Comparison of ENCODE assay signal across 1 cellular context in the genomic region with DNA sequence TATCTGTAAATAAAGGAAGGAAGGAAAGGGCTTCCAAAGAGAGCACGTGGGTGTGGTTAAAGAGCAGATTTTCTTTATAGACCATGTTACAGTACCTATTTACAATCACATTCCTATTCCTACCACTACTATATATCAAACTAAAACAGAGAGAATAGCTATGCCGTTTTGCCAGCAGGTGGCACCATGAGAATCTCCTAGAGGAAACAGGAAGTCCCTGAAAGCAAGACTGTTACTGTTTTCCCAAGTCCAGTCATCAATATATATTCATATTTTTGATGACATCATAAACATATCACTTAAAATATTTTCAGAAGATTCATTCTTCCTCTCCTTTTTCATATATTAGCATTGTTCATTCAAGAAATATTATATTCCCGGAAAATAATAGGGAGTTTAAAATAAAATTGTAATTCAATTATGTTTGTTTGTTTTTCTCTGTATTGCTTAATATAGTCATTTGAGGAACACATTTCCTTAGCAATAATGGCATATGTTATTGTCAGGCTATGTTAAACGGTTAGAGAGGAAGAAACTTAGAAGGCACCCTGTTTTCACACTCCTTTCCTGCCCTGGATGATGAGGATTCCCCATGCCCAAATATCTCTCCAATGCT.
TF ChIP-seq lines count a peak whose summit lies in the region.

No MANE protein-coding gene starts in this region.

TF ChIP-seq in HepG2, 621 proteins besides CTCF, POLR2A, EP300 and RAD21 (continued from another document and continues in another):
- TF ChIP-seq, protein P1, sequence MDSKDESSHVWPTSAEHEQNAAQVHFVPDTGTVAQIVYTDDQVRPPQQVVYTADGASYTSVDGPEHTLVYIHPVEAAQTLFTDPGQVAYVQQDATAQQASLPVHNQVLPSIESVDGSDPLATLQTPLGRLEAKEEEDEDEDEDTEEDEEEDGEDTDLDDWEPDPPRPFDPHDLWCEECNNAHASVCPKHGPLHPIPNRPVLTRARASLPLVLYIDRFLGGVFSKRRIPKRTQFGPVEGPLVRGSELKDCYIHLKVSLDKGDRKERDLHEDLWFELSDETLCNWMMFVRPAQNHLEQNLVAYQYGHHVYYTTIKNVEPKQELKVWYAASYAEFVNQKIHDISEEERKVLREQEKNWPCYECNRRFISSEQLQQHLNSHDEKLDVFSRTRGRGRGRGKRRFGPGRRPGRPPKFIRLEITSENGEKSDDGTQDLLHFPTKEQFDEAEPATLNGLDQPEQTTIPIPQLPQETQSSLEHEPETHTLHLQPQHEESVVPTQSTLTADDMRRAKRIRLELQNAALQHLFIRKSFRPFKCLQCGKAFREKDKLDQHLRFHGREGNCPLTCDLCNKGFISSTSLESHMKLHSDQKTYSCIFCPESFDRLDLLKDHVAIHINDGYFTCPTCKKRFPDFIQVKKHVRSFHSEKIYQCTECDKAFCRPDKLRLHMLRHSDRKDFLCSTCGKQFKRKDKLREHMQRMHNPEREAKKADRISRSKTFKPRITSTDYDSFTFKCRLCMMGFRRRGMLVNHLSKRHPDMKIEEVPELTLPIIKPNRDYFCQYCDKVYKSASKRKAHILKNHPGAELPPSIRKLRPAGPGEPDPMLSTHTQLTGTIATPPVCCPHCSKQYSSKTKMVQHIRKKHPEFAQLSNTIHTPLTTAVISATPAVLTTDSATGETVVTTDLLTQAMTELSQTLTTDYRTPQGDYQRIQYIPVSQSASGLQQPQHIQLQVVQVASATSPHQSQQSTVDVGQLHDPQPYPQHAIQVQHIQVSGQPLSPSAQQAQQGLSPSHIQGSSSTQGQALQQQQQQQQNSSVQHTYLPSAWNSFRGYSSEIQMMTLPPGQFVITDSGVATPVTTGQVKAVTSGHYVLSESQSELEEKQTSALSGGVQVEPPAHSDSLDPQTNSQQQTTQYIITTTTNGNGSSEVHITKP (CRISPR knock-in tag; IDR thresholded peaks at IDR 0.05; ENCODE audit: low read depth) = no peak
- TF ChIP-seq HMG20A (CRISPR knock-in tag; IDR thresholded peaks at IDR 0.05; ENCODE audit: borderline replicate concordance) (no peak), CREB1 (IDR thresholded peaks at IDR 0.05) (peak; percentile 78), CREB1 (CRISPR knock-in tag; IDR thresholded peaks at IDR 0.05) (no peak), FOXA3 (CRISPR knock-in tag; IDR thresholded peaks at IDR 0.05) (0 out of 2 replicates have a peak, but pooled peaks have one; percentile 24), HDAC2 (CRISPR knock-in tag; IDR thresholded peaks at IDR 0.05) (no peak), ZNF766 (CRISPR knock-in tag; IDR thresholded peaks at IDR 0.05; ENCODE audit: borderline replicate concordance) (no peak), GABPA (IDR thresholded peaks at IDR 0.05; ENCODE audit: low read depth, low read length) (no peak), GABPA (CRISPR knock-in tag; IDR thresholded peaks at IDR 0.05; ENCODE audit: low read depth) (peak; percentile 62), MED1 (CRISPR knock-in tag; IDR thresholded peaks at IDR 0.05) (no peak), GABPB1 (CRISPR knock-in tag; IDR thresholded peaks at IDR 0.05) (peak; percentile 42; the same call in 1 of the 2 replicates), ZNF296 (CRISPR knock-in tag; conservative IDR thresholded peaks at IDR 0.05) (no peak), ZNF607 (CRISPR knock-in tag; IDR thresholded peaks at IDR 0.05; ENCODE audit: borderline replicate concordance) (no peak), ZNF431 (CRISPR knock-in tag; IDR thresholded peaks at IDR 0.05; ENCODE audit: borderline replicate concordance, low read depth) (no peak), MAFG (CRISPR knock-in tag; IDR thresholded peaks at IDR 0.05) (no peak), YEATS2 (CRISPR knock-in tag; IDR thresholded peaks at IDR 0.05; ENCODE audit: borderline replicate concordance) (no peak), BCL6 (CRISPR knock-in tag; IDR thresholded peaks at IDR 0.05) (no peak), AGO1 (IDR thresholded peaks at IDR 0.05; ENCODE audit: low read depth, low read length, poor library complexity, severe bottlenecking) (no peak), ZNF331 (CRISPR knock-in tag; IDR thresholded peaks at IDR 0.05) (no peak), SMC3 (IDR thresholded peaks at IDR 0.05; ENCODE audit: low read length) (peak; percentile 63), NR1H2 (CRISPR knock-in tag; IDR thresholded peaks at IDR 0.05; ENCODE audit: borderline replicate concordance, low read depth) (no peak), ELF3 (CRISPR knock-in tag; IDR thresholded peaks at IDR 0.05) (0 out of 2 replicates have a peak, but pooled peaks have one; percentile 61)
- TF ChIP-seq, protein P2, sequence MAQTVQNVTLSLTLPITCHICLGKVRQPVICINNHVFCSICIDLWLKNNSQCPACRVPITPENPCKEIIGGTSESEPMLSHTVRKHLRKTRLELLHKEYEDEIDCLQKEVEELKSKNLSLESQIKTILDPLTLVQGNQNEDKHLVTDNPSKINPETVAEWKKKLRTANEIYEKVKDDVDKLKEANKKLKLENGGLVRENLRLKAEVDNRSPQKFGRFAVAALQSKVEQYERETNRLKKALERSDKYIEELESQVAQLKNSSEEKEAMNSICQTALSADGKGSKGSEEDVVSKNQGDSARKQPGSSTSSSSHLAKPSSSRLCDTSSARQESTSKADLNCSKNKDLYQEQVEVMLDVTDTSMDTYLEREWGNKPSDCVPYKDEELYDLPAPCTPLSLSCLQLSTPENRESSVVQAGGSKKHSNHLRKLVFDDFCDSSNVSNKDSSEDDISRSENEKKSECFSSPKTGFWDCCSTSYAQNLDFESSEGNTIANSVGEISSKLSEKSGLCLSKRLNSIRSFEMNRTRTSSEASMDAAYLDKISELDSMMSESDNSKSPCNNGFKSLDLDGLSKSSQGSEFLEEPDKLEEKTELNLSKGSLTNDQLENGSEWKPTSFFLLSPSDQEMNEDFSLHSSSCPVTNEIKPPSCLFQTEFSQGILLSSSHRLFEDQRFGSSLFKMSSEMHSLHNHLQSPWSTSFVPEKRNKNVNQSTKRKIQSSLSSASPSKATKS (CRISPR knock-in tag; IDR thresholded peaks at IDR 0.05) = no peak
- TF ChIP-seq, protein P3, sequence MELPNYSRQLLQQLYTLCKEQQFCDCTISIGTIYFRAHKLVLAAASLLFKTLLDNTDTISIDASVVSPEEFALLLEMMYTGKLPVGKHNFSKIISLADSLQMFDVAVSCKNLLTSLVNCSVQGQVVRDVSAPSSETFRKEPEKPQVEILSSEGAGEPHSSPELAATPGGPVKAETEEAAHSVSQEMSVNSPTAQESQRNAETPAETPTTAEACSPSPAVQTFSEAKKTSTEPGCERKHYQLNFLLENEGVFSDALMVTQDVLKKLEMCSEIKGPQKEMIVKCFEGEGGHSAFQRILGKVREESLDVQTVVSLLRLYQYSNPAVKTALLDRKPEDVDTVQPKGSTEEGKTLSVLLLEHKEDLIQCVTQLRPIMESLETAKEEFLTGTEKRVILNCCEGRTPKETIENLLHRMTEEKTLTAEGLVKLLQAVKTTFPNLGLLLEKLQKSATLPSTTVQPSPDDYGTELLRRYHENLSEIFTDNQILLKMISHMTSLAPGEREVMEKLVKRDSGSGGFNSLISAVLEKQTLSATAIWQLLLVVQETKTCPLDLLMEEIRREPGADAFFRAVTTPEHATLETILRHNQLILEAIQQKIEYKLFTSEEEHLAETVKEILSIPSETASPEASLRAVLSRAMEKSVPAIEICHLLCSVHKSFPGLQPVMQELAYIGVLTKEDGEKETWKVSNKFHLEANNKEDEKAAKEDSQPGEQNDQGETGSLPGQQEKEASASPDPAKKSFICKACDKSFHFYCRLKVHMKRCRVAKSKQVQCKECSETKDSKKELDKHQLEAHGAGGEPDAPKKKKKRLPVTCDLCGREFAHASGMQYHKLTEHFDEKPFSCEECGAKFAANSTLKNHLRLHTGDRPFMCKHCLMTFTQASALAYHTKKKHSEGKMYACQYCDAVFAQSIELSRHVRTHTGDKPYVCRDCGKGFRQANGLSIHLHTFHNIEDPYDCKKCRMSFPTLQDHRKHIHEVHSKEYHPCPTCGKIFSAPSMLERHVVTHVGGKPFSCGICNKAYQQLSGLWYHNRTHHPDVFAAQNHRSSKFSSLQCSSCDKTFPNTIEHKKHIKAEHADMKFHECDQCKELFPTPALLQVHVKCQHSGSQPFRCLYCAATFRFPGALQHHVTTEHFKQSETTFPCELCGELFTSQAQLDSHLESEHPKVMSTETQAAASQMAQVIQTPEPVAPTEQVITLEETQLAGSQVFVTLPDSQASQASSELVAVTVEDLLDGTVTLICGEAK (IDR thresholded peaks at IDR 0.05) = no peak
- TF ChIP-seq, protein P3 (CRISPR knock-in tag; IDR thresholded peaks at IDR 0.05) = no peak
- TF ChIP-seq, protein P4, sequence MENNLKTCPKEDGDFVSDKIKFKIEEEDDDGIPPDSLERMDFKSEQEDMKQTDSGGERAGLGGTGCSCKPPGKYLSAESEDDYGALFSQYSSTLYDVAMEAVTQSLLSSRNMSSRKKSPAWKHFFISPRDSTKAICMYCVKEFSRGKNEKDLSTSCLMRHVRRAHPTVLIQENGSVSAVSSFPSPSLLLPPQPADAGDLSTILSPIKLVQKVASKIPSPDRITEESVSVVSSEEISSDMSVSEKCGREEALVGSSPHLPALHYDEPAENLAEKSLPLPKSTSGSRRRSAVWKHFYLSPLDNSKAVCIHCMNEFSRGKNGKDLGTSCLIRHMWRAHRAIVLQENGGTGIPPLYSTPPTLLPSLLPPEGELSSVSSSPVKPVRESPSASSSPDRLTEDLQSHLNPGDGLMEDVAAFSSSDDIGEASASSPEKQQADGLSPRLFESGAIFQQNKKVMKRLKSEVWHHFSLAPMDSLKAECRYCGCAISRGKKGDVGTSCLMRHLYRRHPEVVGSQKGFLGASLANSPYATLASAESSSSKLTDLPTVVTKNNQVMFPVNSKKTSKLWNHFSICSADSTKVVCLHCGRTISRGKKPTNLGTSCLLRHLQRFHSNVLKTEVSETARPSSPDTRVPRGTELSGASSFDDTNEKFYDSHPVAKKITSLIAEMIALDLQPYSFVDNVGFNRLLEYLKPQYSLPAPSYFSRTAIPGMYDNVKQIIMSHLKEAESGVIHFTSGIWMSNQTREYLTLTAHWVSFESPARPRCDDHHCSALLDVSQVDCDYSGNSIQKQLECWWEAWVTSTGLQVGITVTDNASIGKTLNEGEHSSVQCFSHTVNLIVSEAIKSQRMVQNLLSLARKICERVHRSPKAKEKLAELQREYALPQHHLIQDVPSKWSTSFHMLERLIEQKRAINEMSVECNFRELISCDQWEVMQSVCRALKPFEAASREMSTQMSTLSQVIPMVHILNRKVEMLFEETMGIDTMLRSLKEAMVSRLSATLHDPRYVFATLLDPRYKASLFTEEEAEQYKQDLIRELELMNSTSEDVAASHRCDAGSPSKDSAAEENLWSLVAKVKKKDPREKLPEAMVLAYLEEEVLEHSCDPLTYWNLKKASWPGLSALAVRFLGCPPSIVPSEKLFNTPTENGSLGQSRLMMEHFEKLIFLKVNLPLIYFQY (CRISPR knock-in tag; IDR thresholded peaks at IDR 0.05; ENCODE audit: borderline replicate concordance) = no peak
- TF ChIP-seq, protein P5, sequence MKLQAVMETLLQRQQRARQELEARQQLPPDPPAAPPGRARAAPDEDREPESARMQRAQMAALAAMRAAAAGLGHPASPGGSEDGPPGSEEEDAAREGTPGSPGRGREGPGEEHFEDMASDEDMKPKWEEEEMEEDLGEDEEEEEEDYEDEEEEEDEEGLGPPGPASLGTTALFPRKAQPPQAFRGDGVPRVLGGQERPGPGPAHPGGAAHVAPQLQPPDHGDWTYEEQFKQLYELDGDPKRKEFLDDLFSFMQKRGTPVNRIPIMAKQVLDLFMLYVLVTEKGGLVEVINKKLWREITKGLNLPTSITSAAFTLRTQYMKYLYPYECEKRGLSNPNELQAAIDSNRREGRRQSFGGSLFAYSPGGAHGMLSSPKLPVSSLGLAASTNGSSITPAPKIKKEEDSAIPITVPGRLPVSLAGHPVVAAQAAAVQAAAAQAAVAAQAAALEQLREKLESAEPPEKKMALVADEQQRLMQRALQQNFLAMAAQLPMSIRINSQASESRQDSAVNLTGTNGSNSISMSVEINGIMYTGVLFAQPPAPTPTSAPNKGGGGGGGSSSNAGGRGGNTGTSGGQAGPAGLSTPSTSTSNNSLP (IDR thresholded peaks at IDR 0.05; ENCODE audit: low read depth, low read length) = 0 out of 2 replicates have a peak, but pooled peaks have one; percentile 12
- TF ChIP-seq, protein P6, sequence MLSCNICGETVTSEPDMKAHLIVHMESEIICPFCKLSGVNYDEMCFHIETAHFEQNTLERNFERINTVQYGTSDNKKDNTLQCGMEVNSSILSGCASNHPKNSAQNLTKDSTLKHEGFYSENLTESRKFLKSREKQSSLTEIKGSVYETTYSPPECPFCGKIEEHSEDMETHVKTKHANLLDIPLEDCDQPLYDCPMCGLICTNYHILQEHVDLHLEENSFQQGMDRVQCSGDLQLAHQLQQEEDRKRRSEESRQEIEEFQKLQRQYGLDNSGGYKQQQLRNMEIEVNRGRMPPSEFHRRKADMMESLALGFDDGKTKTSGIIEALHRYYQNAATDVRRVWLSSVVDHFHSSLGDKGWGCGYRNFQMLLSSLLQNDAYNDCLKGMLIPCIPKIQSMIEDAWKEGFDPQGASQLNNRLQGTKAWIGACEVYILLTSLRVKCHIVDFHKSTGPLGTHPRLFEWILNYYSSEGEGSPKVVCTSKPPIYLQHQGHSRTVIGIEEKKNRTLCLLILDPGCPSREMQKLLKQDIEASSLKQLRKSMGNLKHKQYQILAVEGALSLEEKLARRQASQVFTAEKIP (CRISPR knock-in tag; IDR thresholded peaks at IDR 0.05; ENCODE audit: borderline replicate concordance) = no peak
- TF ChIP-seq, protein P7, sequence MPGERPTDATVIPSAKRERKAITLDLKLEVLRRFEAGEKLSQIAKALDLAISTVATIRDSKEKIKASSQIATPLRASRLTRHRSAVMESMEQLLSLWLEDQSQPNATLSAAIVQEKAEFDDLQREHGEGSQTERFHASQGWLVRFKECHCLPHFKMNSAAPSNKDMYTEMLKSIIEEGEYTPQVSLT (CRISPR knock-in tag; IDR thresholded peaks at IDR 0.05; ENCODE audit: borderline replicate concordance, low read depth) = no peak
